ENCODE assay signal across 1 cellular context in genomic region chr1:56189946-56190920, GRCh38.
TF ChIP-seq lines count a peak whose summit lies in the region.

No MANE protein-coding gene starts in this region.

TF ChIP-seq in GM23338, 12 proteins besides CTCF, POLR2A, EP300 and RAD21 (continued from another document):
- TF ChIP-seq, protein P1, sequence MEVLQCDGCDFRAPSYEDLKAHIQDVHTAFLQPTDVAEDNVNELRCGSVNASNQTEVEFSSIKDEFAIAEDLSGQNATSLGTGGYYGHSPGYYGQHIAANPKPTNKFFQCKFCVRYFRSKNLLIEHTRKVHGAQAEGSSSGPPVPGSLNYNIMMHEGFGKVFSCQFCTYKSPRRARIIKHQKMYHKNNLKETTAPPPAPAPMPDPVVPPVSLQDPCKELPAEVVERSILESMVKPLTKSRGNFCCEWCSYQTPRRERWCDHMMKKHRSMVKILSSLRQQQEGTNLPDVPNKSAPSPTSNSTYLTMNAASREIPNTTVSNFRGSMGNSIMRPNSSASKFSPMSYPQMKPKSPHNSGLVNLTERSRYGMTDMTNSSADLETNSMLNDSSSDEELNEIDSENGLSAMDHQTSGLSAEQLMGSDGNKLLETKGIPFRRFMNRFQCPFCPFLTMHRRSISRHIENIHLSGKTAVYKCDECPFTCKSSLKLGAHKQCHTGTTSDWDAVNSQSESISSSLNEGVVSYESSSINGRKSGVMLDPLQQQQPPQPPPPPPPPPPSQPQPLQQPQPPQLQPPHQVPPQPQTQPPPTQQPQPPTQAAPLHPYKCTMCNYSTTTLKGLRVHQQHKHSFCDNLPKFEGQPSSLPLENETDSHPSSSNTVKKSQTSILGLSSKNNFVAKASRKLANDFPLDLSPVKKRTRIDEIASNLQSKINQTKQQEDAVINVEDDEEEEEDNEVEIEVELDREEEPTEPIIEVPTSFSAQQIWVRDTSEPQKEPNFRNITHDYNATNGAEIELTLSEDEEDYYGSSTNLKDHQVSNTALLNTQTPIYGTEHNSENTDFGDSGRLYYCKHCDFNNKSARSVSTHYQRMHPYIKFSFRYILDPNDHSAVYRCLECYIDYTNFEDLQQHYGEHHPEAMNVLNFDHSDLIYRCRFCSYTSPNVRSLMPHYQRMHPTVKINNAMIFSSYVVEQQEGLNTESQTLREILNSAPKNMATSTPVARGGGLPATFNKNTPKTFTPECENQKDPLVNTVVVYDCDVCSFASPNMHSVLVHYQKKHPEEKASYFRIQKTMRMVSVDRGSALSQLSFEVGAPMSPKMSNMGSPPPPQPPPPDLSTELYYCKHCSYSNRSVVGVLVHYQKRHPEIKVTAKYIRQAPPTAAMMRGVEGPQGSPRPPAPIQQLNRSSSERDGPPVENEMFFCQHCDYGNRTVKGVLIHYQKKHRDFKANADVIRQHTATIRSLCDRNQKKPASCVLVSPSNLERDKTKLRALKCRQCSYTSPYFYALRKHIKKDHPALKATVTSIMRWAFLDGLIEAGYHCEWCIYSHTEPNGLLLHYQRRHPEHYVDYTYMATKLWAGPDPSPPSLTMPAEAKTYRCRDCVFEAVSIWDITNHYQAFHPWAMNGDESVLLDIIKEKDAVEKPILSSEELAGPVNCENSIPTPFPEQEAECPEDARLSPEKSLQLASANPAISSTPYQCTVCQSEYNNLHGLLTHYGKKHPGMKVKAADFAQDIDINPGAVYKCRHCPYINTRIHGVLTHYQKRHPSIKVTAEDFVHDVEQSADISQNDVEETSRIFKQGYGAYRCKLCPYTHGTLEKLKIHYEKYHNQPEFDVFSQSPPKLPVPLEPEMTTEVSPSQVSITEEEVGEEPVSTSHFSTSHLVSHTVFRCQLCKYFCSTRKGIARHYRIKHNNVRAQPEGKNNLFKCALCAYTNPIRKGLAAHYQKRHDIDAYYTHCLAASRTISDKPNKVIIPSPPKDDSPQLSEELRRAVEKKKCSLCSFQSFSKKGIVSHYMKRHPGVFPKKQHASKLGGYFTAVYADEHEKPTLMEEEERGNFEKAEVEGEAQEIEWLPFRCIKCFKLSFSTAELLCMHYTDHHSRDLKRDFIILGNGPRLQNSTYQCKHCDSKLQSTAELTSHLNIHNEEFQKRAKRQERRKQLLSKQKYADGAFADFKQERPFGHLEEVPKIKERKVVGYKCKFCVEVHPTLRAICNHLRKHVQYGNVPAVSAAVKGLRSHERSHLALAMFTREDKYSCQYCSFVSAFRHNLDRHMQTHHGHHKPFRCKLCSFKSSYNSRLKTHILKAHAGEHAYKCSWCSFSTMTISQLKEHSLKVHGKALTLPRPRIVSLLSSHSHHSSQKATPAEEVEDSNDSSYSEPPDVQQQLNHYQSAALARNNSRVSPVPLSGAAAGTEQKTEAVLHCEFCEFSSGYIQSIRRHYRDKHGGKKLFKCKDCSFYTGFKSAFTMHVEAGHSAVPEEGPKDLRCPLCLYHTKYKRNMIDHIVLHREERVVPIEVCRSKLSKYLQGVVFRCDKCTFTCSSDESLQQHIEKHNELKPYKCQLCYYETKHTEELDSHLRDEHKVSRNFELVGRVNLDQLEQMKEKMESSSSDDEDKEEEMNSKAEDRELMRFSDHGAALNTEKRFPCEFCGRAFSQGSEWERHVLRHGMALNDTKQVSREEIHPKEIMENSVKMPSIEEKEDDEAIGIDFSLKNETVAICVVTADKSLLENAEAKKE (CRISPR knock-in tag; IDR thresholded peaks at IDR 0.05): no peak
- no peak for TF ChIP-seq ZNF331 (CRISPR knock-in tag; IDR thresholded peaks at IDR 0.05; ENCODE audit: low read depth)
- no peak for TF ChIP-seq JUNB (IDR thresholded peaks at IDR 0.05; ENCODE audit: unreplicated experiment)
- TF ChIP-seq CREB1 (CRISPR knock-in tag; IDR thresholded peaks at IDR 0.05; ENCODE audit: low read depth): no peak
- no peak for TF ChIP-seq POLR2AphosphoS5 (IDR thresholded peaks at IDR 0.05; ENCODE audit: low read depth)
- no peak for TF ChIP-seq ETS1 (IDR thresholded peaks at IDR 0.05)
- no peak for TF ChIP-seq EZH2 (IDR thresholded peaks at IDR 0.05; ENCODE audit: low read depth, unreplicated experiment)
- no peak for TF ChIP-seq EZH2phosphoT487 (IDR thresholded peaks at IDR 0.05; ENCODE audit: unreplicated experiment)
